Comparison of ENCODE assay signal across 8 cellular contexts in the genomic region with DNA sequence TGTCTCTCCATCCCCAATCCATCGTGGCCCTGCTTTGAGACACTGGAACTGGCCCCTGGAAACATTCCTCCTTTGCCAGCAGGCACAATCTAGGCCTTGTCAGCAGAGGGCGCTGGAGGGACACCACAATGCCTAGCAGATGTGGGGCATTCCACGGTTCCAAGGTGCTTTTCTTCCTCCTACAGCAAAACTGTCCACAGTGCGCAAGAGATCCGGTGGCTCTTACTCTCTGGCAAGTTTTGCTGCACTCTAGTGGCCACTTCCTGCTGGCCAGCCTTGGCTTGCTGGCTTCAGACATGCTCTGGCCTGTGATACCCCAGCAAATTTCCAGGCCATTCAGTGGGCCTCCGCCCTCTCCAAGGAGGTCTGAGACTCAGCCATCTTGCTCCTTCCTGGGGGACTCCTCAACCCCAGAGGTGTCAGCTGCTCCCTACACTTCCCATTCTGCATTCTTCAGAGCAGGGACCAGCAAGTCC. TPM values are rescaled to one million over a fixed set of nuclear protein-coding genes. Genes with fewer than 3 reads are reported as not detected.
DNase-seq lines count a peak whose midpoint lies in the region; ATAC-seq, FAIRE-seq and TF ChIP-seq lines count a peak whose summit lies in the region.

No MANE protein-coding gene starts in this region.

- H2AK5ac ChIP-seq in IMR-90 (ENCODE audit: low read depth, low read length) (no peak overlapping the region), mesendoderm (ENCODE audit: low read length) (no peak overlapping the region)

- peak; percentile 55 for FAIRE-seq in endometrium (lab: Jason Lieb, UNC)

- H3K27me3 ChIP-seq in IMR-90 (ENCODE audit: control insufficient read depth, insufficient read depth, low read length) (no peaks in the 10 kb centered on the region; the same call in 1 of the 2 replicates), NT2/D1 (ENCODE audit: insufficient read depth, insufficient read length) (no peaks in the 10 kb centered on the region), mesendoderm (ENCODE audit: insufficient read depth, low read length, poor library complexity) (no peaks in the 10 kb centered on the region)

- POLR2A ChIA-PET in IMR-90 (lab: Charles Lee; ENCODE audit: unreplicated experiment): no interaction called here

- peaks cover 5% of the 10 kb centered on the region for H3K9me3 ChIP-seq in IMR-90 (ENCODE audit: control insufficient read depth, insufficient read depth, low read length)
- no peaks in the 10 kb centered on the region for H3K9me3 ChIP-seq in NT2/D1 (ENCODE audit: insufficient read depth, low read length)

- H3K9me1 ChIP-seq in IMR-90 (ENCODE audit: insufficient read depth, low read length): no peaks in the 10 kb centered on the region

- H4K8ac ChIP-seq in IMR-90 (ENCODE audit: low read depth in 2 of 2, low read length in 2 of 2) (peak overlapping the region in 1 of 2 experiments; percentile 28; a peak in 1 of 4 replicates), mesendoderm (ENCODE audit: low read depth, low read length) (no peak overlapping the region)

- no peak overlapping the region for H3K56ac ChIP-seq in IMR-90 (ENCODE audit: extremely low read depth, insufficient read depth, low read length)
- H3K56ac ChIP-seq in mesendoderm (ENCODE audit: low read length): no peak overlapping the region

- H3K4ac ChIP-seq in IMR-90 (ENCODE audit: low read depth, low read length): no peak overlapping the region
- no peak overlapping the region for H3K4ac ChIP-seq in mesendoderm (ENCODE audit: low read depth, low read length)

- H4K5ac ChIP-seq in IMR-90 (ENCODE audit: low read depth, low read length) (no peak overlapping the region), mesendoderm (ENCODE audit: low read length) (no peak overlapping the region)

- H3K4me1 ChIP-seq in IMR-90 (ENCODE audit: control insufficient read depth, insufficient read depth, low read length) (no peaks in the 10 kb centered on the region), NT2/D1 (ENCODE audit: insufficient read depth, insufficient read length) (peaks cover 3% of the 10 kb centered on the region), mesendoderm (ENCODE audit: control insufficient read depth, low read depth, low read length) (no peaks in the 10 kb centered on the region)

- no peaks in the 10 kb centered on the region for H3K79me1 ChIP-seq in IMR-90 (ENCODE audit: low read depth in 1 of 2, low read length in 2 of 2)
- no peaks in the 10 kb centered on the region for H3K79me1 ChIP-seq in mesendoderm (ENCODE audit: low read length)

- TF ChIP-seq RAD21 in IMR-90 (IDR thresholded peaks at IDR 0.05; ENCODE audit: low read length): peak; percentile 90

- H3K27ac ChIP-seq in IMR-90 (ENCODE audit: insufficient read depth, low read length): no peak overlapping the region
- H3K27ac ChIP-seq in mesendoderm (ENCODE audit: low read depth, low read length): no peak overlapping the region

- BruUV-seq in IMR-90 (replicated peaks; lab: Mats Ljungman, UMichigan): no TSS peak

- H3K4me2 ChIP-seq in IMR-90 (ENCODE audit: low read depth, low read length) (no peak overlapping the region), mesendoderm (ENCODE audit: low read length) (no peak overlapping the region)

- dilution Hi-C loops in IMR-90 (cut with HindIII; ENCODE audit: low sequenced_read_pairs, unreplicated experiment): no loop called here

- H2BK20ac ChIP-seq in IMR-90 (ENCODE audit: low read depth, low read length): no peak overlapping the region

- TF ChIP-seq POLR2A in IMR-90 (IDR thresholded peaks at IDR 0.05; ENCODE audit: low read depth, low read length): peak; percentile 61

- intact Hi-C loops in IMR-90 (cut with micrococcal nuclease): loop anchor here (1.0 kb wide), 4 partner anchors 140 to 286 kb away; no protein-coding TSS in a partner anchor

- peak; percentile 98 for TF ChIP-seq CTCF in IMR-90 (conservative IDR thresholded peaks at IDR 0.05; ENCODE audit: low read depth, low read length)

- no peak overlapping the region for H4K91ac ChIP-seq in IMR-90 (ENCODE audit: insufficient read depth, low read depth, low read length)

- no peak overlapping the region for H3K23ac ChIP-seq in IMR-90 (ENCODE audit: low read depth, low read length)
- H3K23ac ChIP-seq in mesendoderm (ENCODE audit: low read length): no peak overlapping the region

- peak overlapping the region; percentile 81 for H2AFZ ChIP-seq in IMR-90 (replicated peaks; ENCODE audit: low read length, poor library complexity)

- H3K79me2 ChIP-seq in mesendoderm (ENCODE audit: control insufficient read depth, insufficient read depth, low read length): no peaks in the 10 kb centered on the region

- H3K36me3 ChIP-seq in IMR-90 (ENCODE audit: control insufficient read depth, insufficient read depth, low read length): no peaks in the 10 kb centered on the region
- H3K36me3 ChIP-seq in NT2/D1 (ENCODE audit: insufficient read depth, insufficient read length, low read length): peaks cover 88% of the 10 kb centered on the region
- H3K36me3 ChIP-seq in mesendoderm (ENCODE audit: control insufficient read depth, insufficient read depth, low read length): peaks cover 2% of the 10 kb centered on the region

- ATAC-seq in IMR-90 (ENCODE audit: low read depth): peak; percentile 99
- no peak for ATAC-seq in GM21576 (IDR thresholded peaks at IDR 0.05; ENCODE audit: unreplicated experiment)

- H2BK120ac ChIP-seq in IMR-90 (ENCODE audit: low read depth, low read length) (no peak overlapping the region), mesendoderm (ENCODE audit: low read depth, low read length) (no peak overlapping the region)

- no peak overlapping the region for H3K14ac ChIP-seq in IMR-90 (replicated peaks; ENCODE audit: low read depth, low read length)

- CTCF ChIA-PET in IMR-90 (lab: Yijun Ruan, JAX): interaction anchor here (0.7 to 1.8 kb wide), 5 partner anchors 15 to 139 kb away, joined by 3 to 5 read pairs (median 3); partner anchors contain the start of gene RBM4

- no peak overlapping the region for H2BK15ac ChIP-seq in IMR-90 (ENCODE audit: low read depth, low read length)
- H2BK15ac ChIP-seq in mesendoderm (replicated peaks; ENCODE audit: low read depth): no peak overlapping the region

- H3K4me3 ChIP-seq in IMR-90 (ENCODE audit: insufficient read depth, low read depth, low read length): no peak overlapping the region
- H3K4me3 ChIP-seq in NT2/D1 (ENCODE audit: insufficient read length, low read depth): no peak overlapping the region
- no peak overlapping the region for H3K4me3 ChIP-seq in mesendoderm (ENCODE audit: low read length)

- peak overlapping the region; percentile 88 for H2AK9ac ChIP-seq in IMR-90 (replicated peaks; ENCODE audit: low read depth, low read length, poor library complexity)

- no peaks in the 10 kb centered on the region for H4K20me1 ChIP-seq in IMR-90 (ENCODE audit: insufficient read depth, low read length)

- DNase-seq in ELR (ENCODE audit: low read depth) (peak; percentile 98), IMR-90 (peak; percentile 98), NT2/D1 (ENCODE audit: low read depth, low spot score) (peak; percentile 91), mesendoderm (peak; percentile 99)
- peak; percentile 64 to 66 for DNase-seq in activated CD8-positive, alpha-beta memory T cell treated with anti-CD3 and anti-CD28 coated beads for 4 hours (ENCODE audit: low read depth in 2 of 2)
- DNase-seq in stimulated activated CD8-positive, alpha-beta memory T cell treated with anti-CD3 and anti-CD28 coated beads, Interleukin-2, amount 100 ng/mL, for 48 hours (ENCODE audit: low read depth in 2 of 2): peak; percentile 65 to 80

- H2BK5ac ChIP-seq in IMR-90 (ENCODE audit: low read depth, low read length, poor library complexity, severe bottlenecking) (no peak overlapping the region), mesendoderm (ENCODE audit: low read length) (no peak overlapping the region)

- H3K18ac ChIP-seq in IMR-90 (ENCODE audit: low read depth, low read length) (no peak overlapping the region), mesendoderm (ENCODE audit: low read length) (no peak overlapping the region)

- in situ Hi-C loops in IMR-90 (cut with MboI; ENCODE audit: low sequenced_read_pairs): loop anchor here (5.0 kb wide), 2 partner anchors 138 to 283 kb away; partner anchors contain the start of gene C11orf86

- H3K9ac ChIP-seq in IMR-90 (ENCODE audit: low read depth, low read length): no peak overlapping the region
- H3K9ac ChIP-seq in NT2/D1 (ENCODE audit: insufficient read length, low read depth): no peak overlapping the region
- no peak overlapping the region for H3K9ac ChIP-seq in mesendoderm (ENCODE audit: low read length)

- 13% methylated on average over 3 of the region's 6 CpGs; no CpG with 5 or more reads in 1 of the 2 experiments for WGBS in IMR-90 (ENCODE audit: extremely low coverage in 2 of 2, insufficient read length in 1 of 2), 2 experiments
- no CpG with 5 or more reads among the region's 6 CpGs for WGBS in mesendoderm (ENCODE audit: extremely low coverage, insufficient coverage, low lambda C conversion rate)

TF ChIP-seq in IMR-90, 13 proteins besides CTCF, POLR2A, EP300 and RAD21 (continues in another document):
- TF ChIP-seq RCOR1 (IDR thresholded peaks at IDR 0.05; ENCODE audit: insufficient replicate concordance, low read length) (no peak), SMC3 (IDR thresholded peaks at IDR 0.05; ENCODE audit: low read depth, low read length) (peak; percentile 98), MXI1 (IDR thresholded peaks at IDR 0.05; ENCODE audit: borderline replicate concordance, low read depth, low read length) (0 out of 2 replicates have a peak, but pooled peaks have one; percentile 11), CEBPB (IDR thresholded peaks at IDR 0.05; ENCODE audit: low read depth, low read length) (peak; percentile 34; the same call in 1 of the 2 replicates), CHD1 (IDR thresholded peaks at IDR 0.05; ENCODE audit: low read depth, low read length) (no peak)

RNA-seq across cellular contexts. Expression of gene RBM4B, which starts 17.1 kb away (rescaled TPM):
- 23.1 and 25.6 TPM in 2 replicates for total RNA-seq in IMR-90 (2012; rRNA removed)
- polyA plus RNA-seq in IMR-90 (2012; rRNA removed): 21.1 and 26.7 TPM in 2 replicates
- 11.4 and 17.8 TPM in 2 replicates for polyA plus RNA-seq in IMR-90 (2012; cell fraction: cytosol; rRNA removed)
- polyA plus RNA-seq in IMR-90 (2012; cell fraction: nucleus; rRNA removed; ENCODE audit: low replicate concordance): 21.4 and 62.4 TPM in 2 replicates
- 20.5 TPM for polyA plus RNA-seq in mesendoderm (2013, experiment 1 of 2)
- 19.3 TPM for polyA plus RNA-seq in mesendoderm (2013, experiment 2 of 2)

RNA-seq across cellular contexts. Expression of gene SPTBN2, which starts 34.2 kb away (rescaled TPM):
- total RNA-seq in IMR-90 (2012; rRNA removed): 0.18 and 0.56 TPM in 2 replicates
- polyA plus RNA-seq in IMR-90 (2012; rRNA removed): 0.41 and 0.57 TPM in 2 replicates
- 0.49 and 0.61 TPM in 2 replicates for polyA plus RNA-seq in IMR-90 (2012; cell fraction: cytosol; rRNA removed)
- 1.4 and 2.6 TPM in 2 replicates for polyA plus RNA-seq in IMR-90 (2012; cell fraction: nucleus; rRNA removed; ENCODE audit: low replicate concordance)
- 14.9 TPM for polyA plus RNA-seq in mesendoderm (2013, experiment 1 of 2)
- 15.9 TPM for polyA plus RNA-seq in mesendoderm (2013, experiment 2 of 2)

RNA-seq across cellular contexts. Expression of gene RBM4, which starts 56.3 kb away (rescaled TPM):
- total RNA-seq in IMR-90 (2012; rRNA removed): 175 and 198 TPM in 2 replicates
- 165 and 176 TPM in 2 replicates for polyA plus RNA-seq in IMR-90 (2012; rRNA removed)
- 116 and 153 TPM in 2 replicates for polyA plus RNA-seq in IMR-90 (2012; cell fraction: cytosol; rRNA removed)
- 101 and 183 TPM in 2 replicates for polyA plus RNA-seq in IMR-90 (2012; cell fraction: nucleus; rRNA removed; ENCODE audit: low replicate concordance)
- polyA plus RNA-seq in mesendoderm (2013, experiment 1 of 2): 165 TPM
- polyA plus RNA-seq in mesendoderm (2013, experiment 2 of 2): 161 TPM
